1 cellular context compared by ENCODE assay signal in the genomic region with DNA sequence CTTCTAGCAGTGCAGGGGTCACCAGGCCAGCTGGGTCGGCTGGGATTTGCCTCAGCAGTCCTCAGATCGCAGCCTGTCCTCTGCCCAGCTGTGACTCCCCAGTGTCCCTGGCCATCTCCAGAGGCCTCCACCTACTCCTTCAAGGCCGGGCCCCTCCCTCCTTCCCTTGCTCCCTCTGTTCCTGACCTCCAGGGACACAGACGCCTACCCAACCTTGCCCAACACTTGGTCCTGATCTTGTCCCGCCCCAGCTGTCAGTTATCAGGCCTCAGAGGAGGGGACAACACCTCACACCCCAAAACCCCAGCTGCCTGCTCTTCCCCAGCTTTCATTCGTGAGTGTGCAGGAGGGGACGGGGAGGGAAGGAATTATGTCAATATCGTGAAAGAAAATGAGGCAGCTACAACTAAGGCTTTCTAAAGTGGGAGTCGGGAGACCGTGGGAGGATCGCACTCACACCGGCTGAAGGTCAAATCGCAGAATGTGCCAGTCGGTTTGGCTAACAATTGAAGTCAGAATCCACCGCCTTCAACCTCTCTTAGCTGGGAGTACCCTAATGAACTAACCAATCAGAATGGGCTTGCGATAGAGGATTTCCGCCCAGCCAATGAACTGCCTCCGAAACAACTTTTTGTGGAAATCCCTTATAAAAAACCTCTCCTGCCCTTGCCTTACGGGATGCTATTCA.
TF ChIP-seq lines count a peak whose summit lies in the region.

No MANE protein-coding gene starts in this region.

TF ChIP-seq in WTC11, 78 proteins besides CTCF, POLR2A, EP300 and RAD21 (continued from another document):
- TF ChIP-seq, protein P1, sequence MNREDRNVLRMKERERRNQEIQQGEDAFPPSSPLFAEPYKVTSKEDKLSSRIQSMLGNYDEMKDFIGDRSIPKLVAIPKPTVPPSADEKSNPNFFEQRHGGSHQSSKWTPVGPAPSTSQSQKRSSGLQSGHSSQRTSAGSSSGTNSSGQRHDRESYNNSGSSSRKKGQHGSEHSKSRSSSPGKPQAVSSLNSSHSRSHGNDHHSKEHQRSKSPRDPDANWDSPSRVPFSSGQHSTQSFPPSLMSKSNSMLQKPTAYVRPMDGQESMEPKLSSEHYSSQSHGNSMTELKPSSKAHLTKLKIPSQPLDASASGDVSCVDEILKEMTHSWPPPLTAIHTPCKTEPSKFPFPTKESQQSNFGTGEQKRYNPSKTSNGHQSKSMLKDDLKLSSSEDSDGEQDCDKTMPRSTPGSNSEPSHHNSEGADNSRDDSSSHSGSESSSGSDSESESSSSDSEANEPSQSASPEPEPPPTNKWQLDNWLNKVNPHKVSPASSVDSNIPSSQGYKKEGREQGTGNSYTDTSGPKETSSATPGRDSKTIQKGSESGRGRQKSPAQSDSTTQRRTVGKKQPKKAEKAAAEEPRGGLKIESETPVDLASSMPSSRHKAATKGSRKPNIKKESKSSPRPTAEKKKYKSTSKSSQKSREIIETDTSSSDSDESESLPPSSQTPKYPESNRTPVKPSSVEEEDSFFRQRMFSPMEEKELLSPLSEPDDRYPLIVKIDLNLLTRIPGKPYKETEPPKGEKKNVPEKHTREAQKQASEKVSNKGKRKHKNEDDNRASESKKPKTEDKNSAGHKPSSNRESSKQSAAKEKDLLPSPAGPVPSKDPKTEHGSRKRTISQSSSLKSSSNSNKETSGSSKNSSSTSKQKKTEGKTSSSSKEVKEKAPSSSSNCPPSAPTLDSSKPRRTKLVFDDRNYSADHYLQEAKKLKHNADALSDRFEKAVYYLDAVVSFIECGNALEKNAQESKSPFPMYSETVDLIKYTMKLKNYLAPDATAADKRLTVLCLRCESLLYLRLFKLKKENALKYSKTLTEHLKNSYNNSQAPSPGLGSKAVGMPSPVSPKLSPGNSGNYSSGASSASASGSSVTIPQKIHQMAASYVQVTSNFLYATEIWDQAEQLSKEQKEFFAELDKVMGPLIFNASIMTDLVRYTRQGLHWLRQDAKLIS (CRISPR knock-in tag; IDR thresholded peaks at IDR 0.05; ENCODE audit: borderline replicate concordance): no peak
- TF ChIP-seq, protein P2, sequence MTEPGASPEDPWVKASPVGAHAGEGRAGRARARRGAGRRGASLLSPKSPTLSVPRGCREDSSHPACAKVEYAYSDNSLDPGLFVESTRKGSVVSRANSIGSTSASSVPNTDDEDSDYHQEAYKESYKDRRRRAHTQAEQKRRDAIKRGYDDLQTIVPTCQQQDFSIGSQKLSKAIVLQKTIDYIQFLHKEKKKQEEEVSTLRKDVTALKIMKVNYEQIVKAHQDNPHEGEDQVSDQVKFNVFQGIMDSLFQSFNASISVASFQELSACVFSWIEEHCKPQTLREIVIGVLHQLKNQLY (CRISPR knock-in tag; IDR thresholded peaks at IDR 0.05): no peak
- no peak for TF ChIP-seq EMX1 (CRISPR knock-in tag; IDR thresholded peaks at IDR 0.05)
- TF ChIP-seq CBFB (CRISPR knock-in tag; IDR thresholded peaks at IDR 0.05; ENCODE audit: low read depth): no peak
